In genomic region chr1:169809370-169810095, GRCh38 we compare ENCODE assay signal across 8 cellular contexts. TPM values are rescaled to one million over a fixed set of nuclear protein-coding genes. Genes with fewer than 3 reads are reported as not detected.
DNase-seq lines count a peak whose midpoint lies in the region; ATAC-seq and TF ChIP-seq lines count a peak whose summit lies in the region.

No MANE protein-coding gene starts in this region.

- TF ChIP-seq POLR2A in uterus (IDR thresholded peaks at IDR 0.05), result no peak

- TF ChIP-seq CTCF in GM12874 (IDR thresholded peaks at IDR 0.05; ENCODE audit: insufficient read depth, low read depth, low read length) (peak; percentile 20; the same call in 1 of the 2 replicates), MCF 10A (IDR thresholded peaks at IDR 0.05; ENCODE audit: unreplicated experiment) (peak; percentile 59), uterus (IDR thresholded peaks at IDR 0.05) (peak; percentile 30 to 53 (median 49))

- BruUV-seq in MCF 10A (replicated peaks; lab: Mats Ljungman, UMichigan), result no TSS peak

- H3K27ac ChIP-seq in uterus, result no peak overlapping the region

- peak; percentile 86 for ATAC-seq in left lobe of liver

- no peaks in the 10 kb centered on the region for H3K4me1 Mint-ChIP-seq in MCF 10A (ENCODE audit: insufficient read depth, unreplicated experiment)

- no peaks in the 10 kb centered on the region for H3K27me3 Mint-ChIP-seq in MCF 10A (ENCODE audit: insufficient read depth, unreplicated experiment)

- H3K4me3 ChIP-seq in uterus, result no peak overlapping the region

- no peaks in the 10 kb centered on the region for H3K27me3 ChIP-seq in uterus

- H3K9me3 Mint-ChIP-seq in MCF 10A (ENCODE audit: unreplicated experiment), result no peaks in the 10 kb centered on the region

- no peaks in the 10 kb centered on the region for H3K36me3 ChIP-seq in uterus

- H3K4me1 ChIP-seq in uterus, result no peaks in the 10 kb centered on the region

- H3K9me3 ChIP-seq in uterus, result no peaks in the 10 kb centered on the region

- H3K36me3 Mint-ChIP-seq in MCF 10A (ENCODE audit: insufficient read depth, unreplicated experiment), result peaks cover 17% of the 10 kb centered on the region

- DNase-seq in AML-193 (lab: John Stamatoyannopoulos, UW) (peak; percentile 54 to 62), NCI-H510A (lab: John Stamatoyannopoulos, UW) (peak; percentile 1), MCF 10A (ENCODE audit: unreplicated experiment) (peak; percentile 60), left lobe of liver (ENCODE audit: low spot score) (no peak), uterus (no peak), MV-4-11 (lab: John Stamatoyannopoulos, UW) (no peak), GM19240 (ENCODE audit: insufficient read length, low spot score) (no peak)

- H3K27ac Mint-ChIP-seq in MCF 10A (ENCODE audit: low read depth, unreplicated experiment), result no peak overlapping the region

- POLR2A ChIA-PET in MCF 10A (lab: Yijun Ruan, JAX), result interaction anchor here (0.6 to 3.4 kb wide), 4 partner anchors 15 to 98 kb away, joined by 3 to 14 read pairs (median 3); partner anchors contain the start of genes METTL18 and SCYL3

- no peak overlapping the region for H3K4me3 Mint-ChIP-seq in MCF 10A (ENCODE audit: unreplicated experiment)

- intact Hi-C loops in MCF 10A (cut with micrococcal nuclease), result loop anchor here (1.0 to 5.0 kb wide), 4 partner anchors 208 to 342 kb away; partner anchors contain the start of gene SLC19A2
- intact Hi-C loops in uterus (cut with DNase I; ENCODE audit: low total_unique reads), result no loop called here

- CTCF ChIA-PET in MCF 10A (lab: Yijun Ruan, JAX), result interaction anchor here (0.5 to 7.9 kb wide), 56 partner anchors 8 to 1826 kb away, joined by 3 to 118 read pairs (median 4); partner anchors contain the start of genes F5 and METTL18

RNA-seq across cellular contexts. Expression of gene METTL18, which starts 14.8 kb away (rescaled TPM):
- total RNA-seq in MCF 10A (2022), result 2.8 and 4.1 TPM in 2 replicates
- total RNA-seq in left lobe of liver, result 2.0 TPM
- 10 to 100 TPM in 2 of 4 donors, 1 to 10 TPM in 2; 1.0 to 14.7 (median 10.2) TPM for total RNA-seq in uterus

Comparison
In these comparisons a context has a peak if more than half of its experiments do, and no peak if none do; other contexts are left out.
1. DNase-seq: peak in AML-193 (2 of 2), NCI-H510A (single experiment) and MCF 10A (single experiment); none in left lobe of liver (single experiment), uterus (0 of 2), MV-4-11 (single experiment) and GM19240 (single experiment).
2. Peak in every context shown above with its lines, with median percentiles within 50 percentile points of each other: CTCF ChIP-seq.